ENCODE assay signal across 1 cellular context in genomic region chr14:68333265-68333664, GRCh38.
A peak's percentile ranks its signal among the peaks of the same experiment; 100 is the strongest.
TF ChIP-seq lines count a peak whose summit lies in the region.

No MANE protein-coding gene starts in this region.

TF ChIP-seq in GM12878, 131 proteins besides CTCF, POLR2A, EP300 and RAD21 (continued from another document):
- TF ChIP-seq BCL3 (IDR thresholded peaks at IDR 0.05; ENCODE audit: borderline replicate concordance, insufficient read depth, low read depth, low read length, poor library complexity, severe bottlenecking) (no peak), ZBTB33 (IDR thresholded peaks at IDR 0.05) (no peak), RCOR1 (conservative IDR thresholded peaks at IDR 0.05; ENCODE audit: low read depth, low read length) (no peak), IKZF2 (IDR thresholded peaks at IDR 0.05) (0 out of 4 replicates have a peak, but pooled peaks of 1 of the 2 experiments have one; percentile 14), HDGF (IDR thresholded peaks at IDR 0.05) (0 out of 2 replicates have a peak, but pooled peaks have one; percentile 3), RUNX3 (IDR thresholded peaks at IDR 0.05; ENCODE audit: low read length) (0 out of 2 replicates have a peak, but pooled peaks have one; percentile 11), BCL11A (IDR thresholded peaks at IDR 0.05; ENCODE audit: low read depth, low read length) (no peak), SPI1 (IDR thresholded peaks at IDR 0.05; ENCODE audit: borderline replicate concordance, insufficient read depth, low read depth, low read length) (peak; percentile 82), WRNIP1 (IDR thresholded peaks at IDR 0.05; ENCODE audit: borderline replicate concordance, low read depth, low read length) (no peak), YBX1 (IDR thresholded peaks at IDR 0.05) (no peak), YY1 (IDR thresholded peaks at IDR 0.05; ENCODE audit: low read depth, low read length) (0 out of 2 replicates have a peak, but pooled peaks have one; percentile 29), NBN (IDR thresholded peaks at IDR 0.05) (0 out of 2 replicates have a peak, but pooled peaks have one; percentile 35), MTA2 (IDR thresholded peaks at IDR 0.05; ENCODE audit: low read depth) (peak; percentile 32; the same call in 1 of the 2 replicates)
- TF ChIP-seq, protein P1, sequence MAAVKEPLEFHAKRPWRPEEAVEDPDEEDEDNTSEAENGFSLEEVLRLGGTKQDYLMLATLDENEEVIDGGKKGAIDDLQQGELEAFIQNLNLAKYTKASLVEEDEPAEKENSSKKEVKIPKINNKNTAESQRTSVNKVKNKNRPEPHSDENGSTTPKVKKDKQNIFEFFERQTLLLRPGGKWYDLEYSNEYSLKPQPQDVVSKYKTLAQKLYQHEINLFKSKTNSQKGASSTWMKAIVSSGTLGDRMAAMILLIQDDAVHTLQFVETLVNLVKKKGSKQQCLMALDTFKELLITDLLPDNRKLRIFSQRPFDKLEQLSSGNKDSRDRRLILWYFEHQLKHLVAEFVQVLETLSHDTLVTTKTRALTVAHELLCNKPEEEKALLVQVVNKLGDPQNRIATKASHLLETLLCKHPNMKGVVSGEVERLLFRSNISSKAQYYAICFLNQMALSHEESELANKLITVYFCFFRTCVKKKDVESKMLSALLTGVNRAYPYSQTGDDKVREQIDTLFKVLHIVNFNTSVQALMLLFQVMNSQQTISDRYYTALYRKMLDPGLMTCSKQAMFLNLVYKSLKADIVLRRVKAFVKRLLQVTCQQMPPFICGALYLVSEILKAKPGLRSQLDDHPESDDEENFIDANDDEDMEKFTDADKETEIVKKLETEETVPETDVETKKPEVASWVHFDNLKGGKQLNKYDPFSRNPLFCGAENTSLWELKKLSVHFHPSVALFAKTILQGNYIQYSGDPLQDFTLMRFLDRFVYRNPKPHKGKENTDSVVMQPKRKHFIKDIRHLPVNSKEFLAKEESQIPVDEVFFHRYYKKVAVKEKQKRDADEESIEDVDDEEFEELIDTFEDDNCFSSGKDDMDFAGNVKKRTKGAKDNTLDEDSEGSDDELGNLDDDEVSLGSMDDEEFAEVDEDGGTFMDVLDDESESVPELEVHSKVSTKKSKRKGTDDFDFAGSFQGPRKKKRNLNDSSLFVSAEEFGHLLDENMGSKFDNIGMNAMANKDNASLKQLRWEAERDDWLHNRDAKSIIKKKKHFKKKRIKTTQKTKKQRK (IDR thresholded peaks at IDR 0.05; ENCODE audit: low read depth, low read length): no peak
